Comparison of ENCODE assay signal across 10 cellular contexts in the genomic region with DNA sequence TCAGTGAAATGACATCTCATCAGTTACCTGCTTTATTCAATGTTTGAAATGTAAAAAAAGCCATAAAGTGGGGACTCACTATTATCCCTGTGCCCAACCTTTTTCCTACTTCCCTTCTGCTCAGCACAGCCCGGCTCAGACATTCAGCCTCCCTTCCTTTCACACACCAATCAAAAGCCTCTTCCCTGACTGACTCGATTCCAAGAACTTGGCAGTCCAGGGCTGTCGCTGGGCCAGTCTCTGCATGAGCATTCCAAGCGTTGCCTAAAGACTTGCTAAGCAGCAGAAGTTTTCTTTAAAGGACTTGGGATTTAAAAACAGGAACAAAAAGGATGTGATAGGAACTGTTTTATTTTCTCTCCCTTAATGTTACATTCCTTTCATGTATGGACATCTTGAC.
DNase-seq lines count a peak whose midpoint lies in the region; ATAC-seq lines count a peak whose summit lies in the region.
"Had no signal": no experiment of that assay in that cellular context is flagged by ENCODE, and none has a peak within 500 bp of the region (broad histone marks: within the 10 kb centered on the region; RNA-seq: fewer than 3 reads in every experiment).

No MANE protein-coding gene starts in this region.

- in situ Hi-C loops in KBM-7 (cut with MboI; ENCODE audit: low pct_unique_long_range_greater_than_20kb, low sequenced_read_pairs) = no loop called here

- peak overlapping the region; percentile 63 for H3K27ac ChIP-seq in caudate nucleus (ENCODE audit: low read depth, low read length)

- no peak for ATAC-seq in GM19397 (IDR thresholded peaks at IDR 0.05; ENCODE audit: unreplicated experiment)
- ATAC-seq: stimulated activated memory B cell treated with anti-CD40 and anti-IgM and Interleukin-4, amounts not matched to agents 10 μg/mL and 1 μg/mL and 100 μg/mL, for 72 hours had no signal

- DNase-seq in GM03348 (ENCODE audit: low spot score) (peak; percentile 78), caudate nucleus (lab: John Stamatoyannopoulos, UW) (peak in 50 of 61 donors; percentile 6 to 83 (median 40)), hypothalamus (lab: John Stamatoyannopoulos, UW) (peak in 34 of 51 donors; percentile 12 to 79 (median 50)), putamen (ENCODE audit: low spot score) (peak; percentile 77), NCI-H2107 (lab: John Stamatoyannopoulos, UW) (no peak), KBM-7 (no peak)
- DNase-seq in activated CD8-positive, alpha-beta memory T cell treated with anti-CD3 and anti-CD28 coated beads, Interleukin-2, amount 50 U/mL, for 48 hours = no peak
- DNase-seq: Peyer's patch had no signal

Comparison
In these comparisons a context has a peak if more than half of its experiments do, and no peak if none do; other contexts are left out.
1. DNase-seq: peak in GM03348 (single experiment), caudate nucleus (50 of 61), hypothalamus (34 of 51) and putamen (single experiment); none in NCI-H2107 (single experiment), activated CD8-positive, alpha-beta memory T cell treated with anti-CD3 and anti-CD28 coated beads, Interleukin-2, amount 50 U/mL, for 48 hours (single experiment) and KBM-7 (single experiment).